ENCODE assay signal across 9 cellular contexts in genomic region chrX:39174761-39175417, GRCh38.
A peak's percentile ranks its signal among the peaks of the same experiment; 100 is the strongest.
DNase-seq lines count a peak whose midpoint lies in the region; ATAC-seq, FAIRE-seq and TF ChIP-seq lines count a peak whose summit lies in the region.
"Had no signal": no experiment of that assay in that cellular context is flagged by ENCODE, and none has a peak within 500 bp of the region (broad histone marks: within the 10 kb centered on the region; RNA-seq: fewer than 3 reads in every experiment).

No MANE protein-coding gene starts in this region.

- no peaks in the 10 kb centered on the region for H3K79me2 ChIP-seq in osteoblast (ENCODE audit: insufficient read depth, low read length)
- H3K79me2 ChIP-seq in GM23338 (replicated peaks; ENCODE audit: insufficient read depth): no peaks in the 10 kb centered on the region

- H3K4me3 ChIP-seq in osteoblast (ENCODE audit: insufficient read depth, low read length) (peak overlapping the region; percentile 13), GM23338 (no peak overlapping the region)
- H3K4me3 ChIP-seq: SJSA1 had no signal

- peak; percentile 5 for FAIRE-seq in GM12892 (lab: Jason Lieb, UNC)

- H3K36me3 ChIP-seq in osteoblast (ENCODE audit: insufficient read depth, low read length) (no peaks in the 10 kb centered on the region), GM23338 (ENCODE audit: insufficient read depth) (no peaks in the 10 kb centered on the region)
- H3K36me3 ChIP-seq: SJSA1 had no signal

- peak overlapping the region; percentile 89 for H3K27ac Mint-ChIP-seq in activated naive CD8-positive, alpha-beta T cell
- H3K27ac Mint-ChIP-seq in GM23338 (no peak overlapping the region), WTC11 (no peak overlapping the region)

- H3K4me1 ChIP-seq in osteoblast (ENCODE audit: insufficient read depth, low read length) (no peaks in the 10 kb centered on the region), GM23338 (ENCODE audit: insufficient read depth) (peaks cover 6% of the 10 kb centered on the region; the same call in 1 of the 2 replicates)
- H3K4me1 ChIP-seq: SJSA1 had no signal

- H2AFZ ChIP-seq in osteoblast (ENCODE audit: low read length): no peak overlapping the region
- H2AFZ ChIP-seq in GM23338: no peak overlapping the region

- H3F3A ChIP-seq in GM23338 (replicated peaks; ENCODE audit: low read depth): no peaks in the 10 kb centered on the region

- no peaks in the 10 kb centered on the region for H3K27me3 Mint-ChIP-seq in activated naive CD8-positive, alpha-beta T cell
- H3K27me3 Mint-ChIP-seq in GM23338 (ENCODE audit: insufficient read depth, low read depth, poor library complexity): no peaks in the 10 kb centered on the region
- H3K27me3 Mint-ChIP-seq in WTC11 (ENCODE audit: low read depth): no peaks in the 10 kb centered on the region

- H4K20me1 ChIP-seq in osteoblast (ENCODE audit: insufficient read depth, low read length) (no peaks in the 10 kb centered on the region), GM23338 (replicated peaks; ENCODE audit: insufficient read depth) (no peaks in the 10 kb centered on the region)

- peaks cover 43% of the 10 kb centered on the region for H3K27me3 ChIP-seq in osteoblast (ENCODE audit: insufficient read depth, low read length)
- H3K27me3 ChIP-seq in GM23338 (ENCODE audit: insufficient read depth): no peaks in the 10 kb centered on the region
- H3K27me3 ChIP-seq: SJSA1 had no signal

- CTCF ChIA-PET in WTC11 (lab: Charles Lee): interaction anchor here (1.3 kb wide), 1 partner anchor 12 kb away, joined by 4 read pairs; no protein-coding TSS in a partner anchor

- POLR2A ChIA-PET in WTC11 (lab: Charles Lee): no interaction called here

- no peak for TF ChIP-seq CTCF in osteoblast (IDR thresholded peaks at IDR 0.05; ENCODE audit: extremely low read depth, low read depth, low read length)
- no peak for TF ChIP-seq CTCF in GM23338 (conservative IDR thresholded peaks at IDR 0.05; ENCODE audit: low read depth in 2 of 2)
- TF ChIP-seq CTCF in WTC11 (IDR thresholded peaks at IDR 0.05): no peak

- no peaks in the 10 kb centered on the region for H3K36me3 Mint-ChIP-seq in activated naive CD8-positive, alpha-beta T cell
- H3K36me3 Mint-ChIP-seq in GM23338 (ENCODE audit: low read depth) (no peaks in the 10 kb centered on the region), WTC11 (no peaks in the 10 kb centered on the region)

- H3K27ac ChIP-seq in osteoblast (ENCODE audit: low read depth, low read length) (no peak overlapping the region), GM23338 (ENCODE audit: low read depth) (no peak overlapping the region)
- H3K27ac ChIP-seq: SJSA1 had no signal

- TF ChIP-seq POLR2A in GM12892 (IDR thresholded peaks at IDR 0.05; ENCODE audit: low read depth, low read length): no peak

- H3K4me2 ChIP-seq in osteoblast (ENCODE audit: insufficient read depth, low read length) (no peak overlapping the region), GM23338 (no peak overlapping the region)

- H3K9me3 Mint-ChIP-seq in activated naive CD8-positive, alpha-beta T cell (ENCODE audit: low read depth): no peaks in the 10 kb centered on the region
- no peaks in the 10 kb centered on the region for H3K9me3 Mint-ChIP-seq in GM23338
- H3K9me3 Mint-ChIP-seq in WTC11: no peaks in the 10 kb centered on the region

- ATAC-seq in GM18502 (IDR thresholded peaks at IDR 0.05; ENCODE audit: poor library complexity, unreplicated experiment): no peak
- no peak for ATAC-seq in GM23338
- no peak for ATAC-seq in WTC11

- H3K4me3 Mint-ChIP-seq in activated naive CD8-positive, alpha-beta T cell: peak overlapping the region; percentile 72
- H3K4me3 Mint-ChIP-seq in GM23338 (no peak overlapping the region), WTC11 (no peak overlapping the region)

- H3K4me1 Mint-ChIP-seq in activated naive CD8-positive, alpha-beta T cell (ENCODE audit: low read depth): peaks cover 27% of the 10 kb centered on the region
- peaks cover 7% of the 10 kb centered on the region; the same call in 2 of the 3 replicates for H3K4me1 Mint-ChIP-seq in GM23338
- peaks cover 8% of the 10 kb centered on the region for H3K4me1 Mint-ChIP-seq in WTC11

- no peak for DNase-seq in GM12892 (ENCODE audit: insufficient read length)
- DNase-seq in NCI-H69 (lab: John Stamatoyannopoulos, UW): peak; percentile 87
- DNase-seq in osteoblast (ENCODE audit: insufficient read length, low spot score, missing footprints): no peak
- DNase-seq in SW480 (ENCODE audit: low spot score): no peak
- DNase-seq in GM23338 (ENCODE audit: low spot score): no peak
- DNase-seq in WTC11 (ENCODE audit: low spot score): no peak

- H3K9me3 ChIP-seq in osteoblast (ENCODE audit: low read depth, low read length): no peaks in the 10 kb centered on the region
- H3K9me3 ChIP-seq: SJSA1 had no signal

- no peaks in the 10 kb centered on the region for H3K9me2 ChIP-seq in GM23338 (ENCODE audit: insufficient read depth)

TF ChIP-seq in GM23338, 12 proteins besides CTCF, POLR2A, EP300 and RAD21:
- TF ChIP-seq EZH2 (IDR thresholded peaks at IDR 0.05; ENCODE audit: low read depth, unreplicated experiment) (no peak), EZH2phosphoT487 (IDR thresholded peaks at IDR 0.05; ENCODE audit: unreplicated experiment) (no peak), REST (IDR thresholded peaks at IDR 0.05; ENCODE audit: unreplicated experiment) (no peak)

TF ChIP-seq in WTC11, 78 proteins besides CTCF, POLR2A, EP300 and RAD21:
- TF ChIP-seq USF2 (CRISPR knock-in tag; IDR thresholded peaks at IDR 0.05) (no peak), GTF2I (CRISPR knock-in tag; conservative IDR thresholded peaks at IDR 0.05) (no peak), ZNF416 (CRISPR knock-in tag; IDR thresholded peaks at IDR 0.05) (no peak), TEAD1 (CRISPR knock-in tag; IDR thresholded peaks at IDR 0.05) (no peak), JAZF1 (CRISPR knock-in tag; IDR thresholded peaks at IDR 0.05) (no peak)
